ENCODE assay signal across 21 cellular contexts in the genomic region with DNA sequence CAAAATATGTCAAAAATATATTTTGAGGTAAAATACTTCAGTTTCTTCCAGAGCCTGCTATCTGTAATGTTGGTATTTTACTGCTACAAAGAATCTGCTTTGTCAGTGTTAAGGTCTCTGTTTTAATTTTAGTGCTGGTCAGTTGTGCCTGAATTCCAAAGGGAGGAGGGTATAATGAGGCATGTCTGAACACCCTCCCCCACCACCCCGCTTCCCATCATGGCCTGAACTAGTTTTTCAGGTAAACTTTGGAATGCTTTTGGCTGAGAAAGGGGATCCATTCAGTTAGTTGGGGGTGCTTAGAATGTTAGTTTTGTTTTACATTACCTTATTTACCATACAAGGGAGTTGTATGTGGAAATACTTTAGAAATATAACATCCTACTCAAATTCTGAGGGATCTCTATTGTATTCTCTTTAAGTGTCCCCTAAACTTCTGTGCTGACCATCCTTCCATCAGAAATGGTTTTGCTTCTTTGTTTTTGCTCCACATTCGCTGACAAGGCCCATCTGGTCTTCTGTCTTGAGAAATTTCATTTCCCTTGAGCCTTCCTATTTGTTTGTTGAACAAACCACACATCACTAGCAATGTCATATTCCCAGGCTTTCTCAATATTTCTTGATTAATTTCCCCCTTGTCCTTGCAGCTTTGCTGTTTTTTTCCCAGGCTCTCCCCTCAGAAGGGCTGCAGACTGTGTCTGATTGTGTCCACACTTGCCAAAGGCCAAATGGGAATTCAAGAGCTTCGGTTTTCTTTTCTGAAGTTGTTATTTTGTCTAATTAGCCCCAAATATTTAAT.
A peak's percentile ranks its signal among the peaks of the same experiment; 100 is the strongest.
DNase-seq lines count a peak whose midpoint lies in the region; ATAC-seq and TF ChIP-seq lines count a peak whose summit lies in the region.
"Had no signal": no experiment of that assay in that cellular context is flagged by ENCODE, and none has a peak within 500 bp of the region (broad histone marks: within the 10 kb centered on the region; RNA-seq: fewer than 3 reads in every experiment).

No MANE protein-coding gene starts in this region.

- no peaks in the 10 kb centered on the region for H3K36me3 ChIP-seq in heart left ventricle
- H3K36me3 ChIP-seq: spleen, uterus had no signal

- H3K27me3 Mint-ChIP-seq in neural crest cell (ENCODE audit: low read depth): no peaks in the 10 kb centered on the region
- H3K27me3 Mint-ChIP-seq in activated CD8-positive, alpha-beta T cell treated with anti-CD3 and anti-CD28 coated beads for 36 hours: no peaks in the 10 kb centered on the region
- H3K27me3 Mint-ChIP-seq: activated B cell treated with CpG ODN at 0.5 μM for 24 hours; activated naive CD4-positive, alpha-beta T cell treated with anti-CD3 and anti-CD28 coated beads, Interleukin-2, amount 10 ng/mL, durations not matched to agents 7 days and 5 days had no signal

- H3K4me3 Mint-ChIP-seq in neural crest cell: no peak overlapping the region
- no peak overlapping the region for H3K4me3 Mint-ChIP-seq in activated CD8-positive, alpha-beta T cell treated with anti-CD3 and anti-CD28 coated beads for 36 hours
- H3K4me3 Mint-ChIP-seq: activated B cell treated with CpG ODN at 0.5 μM for 24 hours; activated naive CD4-positive, alpha-beta T cell treated with anti-CD3 and anti-CD28 coated beads, Interleukin-2, amount 10 ng/mL, durations not matched to agents 7 days and 5 days; activated T-cell treated with anti-CD3 and anti-CD28 coated beads, Interleukin-2, amount 50 U/mL, for 4 hours; natural killer cell treated with Interleukin-12 subunit alpha and Interleukin-12 subunit beta and Interleukin-15 and Interleukin-18, amount 100 ng/mL, for 72 hours had no signal

- H3K9me3 Mint-ChIP-seq in neural crest cell: peaks cover 12% of the 10 kb centered on the region
- H3K9me3 Mint-ChIP-seq in activated CD8-positive, alpha-beta T cell treated with anti-CD3 and anti-CD28 coated beads for 36 hours: peaks cover 2% of the 10 kb centered on the region
- H3K9me3 Mint-ChIP-seq: activated naive CD4-positive, alpha-beta T cell treated with anti-CD3 and anti-CD28 coated beads, Interleukin-2, amount 10 ng/mL, durations not matched to agents 7 days and 5 days; activated T-cell treated with anti-CD3 and anti-CD28 coated beads, Interleukin-2, amount 50 U/mL, for 4 hours; natural killer cell treated with Interleukin-12 subunit alpha and Interleukin-12 subunit beta and Interleukin-15 and Interleukin-18, amount 100 ng/mL, for 72 hours had no signal

- no peaks in the 10 kb centered on the region for H3K4me1 Mint-ChIP-seq in neural crest cell
- H3K4me1 Mint-ChIP-seq in activated CD8-positive, alpha-beta T cell treated with anti-CD3 and anti-CD28 coated beads for 36 hours (ENCODE audit: low read depth): no peaks in the 10 kb centered on the region
- H3K4me1 Mint-ChIP-seq: activated B cell treated with CpG ODN at 0.5 μM for 24 hours; activated naive CD4-positive, alpha-beta T cell treated with anti-CD3 and anti-CD28 coated beads, Interleukin-2, amount 10 ng/mL, durations not matched to agents 7 days and 5 days had no signal

- peaks cover 0 to 4% (median 0%) of the 10 kb centered on the region in 9 donors for H3K27me3 ChIP-seq in heart left ventricle

- no peak for TF ChIP-seq CTCF in heart left ventricle (IDR thresholded peaks at IDR 0.05)
- TF ChIP-seq CTCF in neural crest cell (conservative IDR thresholded peaks at IDR 0.05): no peak
- no peak for TF ChIP-seq CTCF in activated CD8-positive, alpha-beta T cell treated with anti-CD3 and anti-CD28 coated beads for 36 hours (IDR thresholded peaks at IDR 0.05)

- ATAC-seq in heart left ventricle: peak in 3 of 4 donors; percentile 45 to 67 (median 58)
- ATAC-seq in activated CD8-positive, alpha-beta T cell treated with anti-CD3 and anti-CD28 coated beads for 36 hours: no peak
- ATAC-seq in HG02798 (IDR thresholded peaks at IDR 0.05; ENCODE audit: poor library complexity, unreplicated experiment): no peak
- ATAC-seq: activated T-cell treated with anti-CD3 and anti-CD28 coated beads, Interleukin-2, amount 50 U/mL, for 4 hours; HCT116; natural killer cell treated with Interleukin-12 subunit alpha and Interleukin-12 subunit beta and Interleukin-15 and Interleukin-18, amount 100 ng/mL, for 72 hours had no signal

- TF ChIP-seq POLR2A in heart left ventricle (IDR thresholded peaks at IDR 0.05): no peak

- H3K27ac Mint-ChIP-seq in neural crest cell (ENCODE audit: unreplicated experiment): peak overlapping the region; percentile 43
- no peak overlapping the region for H3K27ac Mint-ChIP-seq in activated CD8-positive, alpha-beta T cell treated with anti-CD3 and anti-CD28 coated beads for 36 hours
- H3K27ac Mint-ChIP-seq: activated B cell treated with CpG ODN at 0.5 μM for 24 hours; activated naive CD4-positive, alpha-beta T cell treated with anti-CD3 and anti-CD28 coated beads, Interleukin-2, amount 10 ng/mL, durations not matched to agents 7 days and 5 days; natural killer cell treated with Interleukin-12 subunit alpha and Interleukin-12 subunit beta and Interleukin-15 and Interleukin-18, amount 100 ng/mL, for 72 hours had no signal

- DNase-seq in ELF-1 (ENCODE audit: low read depth, low spot score) (peak; percentile 56), caudate nucleus (lab: John Stamatoyannopoulos, UW) (no peak), heart left ventricle (peak in 1 of 5 donors; percentile 6), neural crest cell (ENCODE audit: low read depth, low spot score) (no peak), CD1c-positive myeloid dendritic cell (ENCODE audit: extremely low spot score) (no peak), SKM-1 (lab: John Stamatoyannopoulos, UW; ENCODE audit: unreplicated experiment) (no peak)
- no peak for DNase-seq in activated CD8-positive, alpha-beta T cell treated with anti-CD3 and anti-CD28 coated beads for 36 hours
- DNase-seq: activated B cell treated with CpG ODN at 0.5 μM for 24 hours; activated naive CD4-positive, alpha-beta T cell treated with anti-CD3 and anti-CD28 coated beads, Interleukin-2, amount 10 ng/mL, durations not matched to agents 7 days and 5 days; activated T-cell treated with anti-CD3 and anti-CD28 coated beads, Interleukin-2, amount 50 U/mL, for 4 hours; dorsolateral prefrontal cortex; erythroblast; GDM1; NCI-H226; spleen; stimulated activated CD4-positive, alpha-beta T cell treated with anti-CD3 and anti-CD28 coated beads, Interleukin-4, amount 100 ng/mL, for 4 hours; uterus had no signal

- H3K27ac ChIP-seq in caudate nucleus (ENCODE audit: low read depth, low read length) (peak overlapping the region; percentile 54), heart left ventricle (peak overlapping the region in 5 of 12 donors; percentile 13 to 54 (median 34))
- H3K27ac ChIP-seq: C4-2B, spleen, uterus had no signal

- CTCF ChIA-PET in activated CD8-positive, alpha-beta T cell treated with anti-CD3 and anti-CD28 coated beads for 36 hours (lab: Charles Lee): no interaction called here

- H3K4me3 ChIP-seq in heart left ventricle: no peak overlapping the region
- H3K4me3 ChIP-seq: dorsolateral prefrontal cortex, spleen, uterus had no signal

- H3K9me3 ChIP-seq in heart left ventricle: peaks cover 0 to 10% (median 0%) of the 10 kb centered on the region in 12 donors
- H3K9me3 ChIP-seq: uterus had no signal

- H3K36me3 Mint-ChIP-seq in neural crest cell (ENCODE audit: low read depth): peaks cover 5% of the 10 kb centered on the region
- no peaks in the 10 kb centered on the region for H3K36me3 Mint-ChIP-seq in activated CD8-positive, alpha-beta T cell treated with anti-CD3 and anti-CD28 coated beads for 36 hours (ENCODE audit: low read depth)
- H3K36me3 Mint-ChIP-seq: activated naive CD4-positive, alpha-beta T cell treated with anti-CD3 and anti-CD28 coated beads, Interleukin-2, amount 10 ng/mL, durations not matched to agents 7 days and 5 days; natural killer cell treated with Interleukin-12 subunit alpha and Interleukin-12 subunit beta and Interleukin-15 and Interleukin-18, amount 100 ng/mL, for 72 hours had no signal

- 55 to 78% (median 61%) methylated on average over 3 of the region's 3 CpGs for WGBS in heart left ventricle, 4 donors

- POLR2A ChIA-PET in activated CD8-positive, alpha-beta T cell treated with anti-CD3 and anti-CD28 coated beads for 36 hours (lab: Charles Lee): no interaction called here

- no peaks in the 10 kb centered on the region for H3K4me1 ChIP-seq in heart left ventricle
- H3K4me1 ChIP-seq: spleen, uterus had no signal

- intact Hi-C loops in heart left ventricle (cut with DNase I): no loop called here
- intact Hi-C loops in activated CD8-positive, alpha-beta T cell treated with anti-CD3 and anti-CD28 coated beads for 36 hours (cut with micrococcal nuclease): no loop called here

Comparison
In these comparisons a context has a peak if more than half of its experiments do, and no peak if none do; other contexts are left out.
1. ATAC-seq: peak in heart left ventricle (3 of 4); none in activated CD8-positive, alpha-beta T cell treated with anti-CD3 and anti-CD28 coated beads for 36 hours (single experiment) and HG02798 (single experiment).